ENCODE assay signal across 8 cellular contexts in genomic region chr11:48013269-48013901, GRCh38. TPM values are rescaled to one million over a fixed set of nuclear protein-coding genes. Genes with fewer than 3 reads are reported as not detected.
DNase-seq lines count a peak whose midpoint lies in the region; ATAC-seq and TF ChIP-seq lines count a peak whose summit lies in the region.

No MANE protein-coding gene starts in this region.

- peak overlapping the region; percentile 23 for H3K27ac Mint-ChIP-seq in endodermal cell

- H3K36me3 Mint-ChIP-seq in endodermal cell (ENCODE audit: low read depth) = no peaks in the 10 kb centered on the region

- TF ChIP-seq CTCF in endodermal cell (conservative IDR thresholded peaks at IDR 0.05) = no peak

- H3K27ac ChIP-seq in endodermal cell (ENCODE audit: low read depth, low read length) = no peak overlapping the region

- peaks cover 38% of the 10 kb centered on the region for H3K4me1 Mint-ChIP-seq in endodermal cell

- no peaks in the 10 kb centered on the region for H3K9me3 Mint-ChIP-seq in endodermal cell

- peak; percentile 52 for ATAC-seq in GM19025 (IDR thresholded peaks at IDR 0.05; ENCODE audit: low read depth, unreplicated experiment)
- peak; percentile 53 for ATAC-seq in HG03378 (IDR thresholded peaks at IDR 0.05; ENCODE audit: unreplicated experiment)

- 91 to 100% methylated on average over 3 to 8 of the region's 8 CpGs for WGBS in endodermal cell (ENCODE audit: insufficient coverage in 1 of 2, insufficient read length in 1 of 2), 2 experiments

- H3K9ac ChIP-seq in endodermal cell (ENCODE audit: extremely low read depth, low read length, poor library complexity, severe bottlenecking) = no peak overlapping the region

- peaks cover 19% of the 10 kb centered on the region for H3K4me1 ChIP-seq in endodermal cell (ENCODE audit: control insufficient read depth, insufficient read depth, low read length)

- H3K4me3 Mint-ChIP-seq in endodermal cell = no peak overlapping the region

- H3K27me3 Mint-ChIP-seq in endodermal cell (ENCODE audit: insufficient read depth) = no peaks in the 10 kb centered on the region

- no peaks in the 10 kb centered on the region for H3K36me3 ChIP-seq in endodermal cell (ENCODE audit: control insufficient read depth, insufficient read depth, low read length)

- no peak overlapping the region for H3K4me3 ChIP-seq in endodermal cell (ENCODE audit: low read length)

- no peaks in the 10 kb centered on the region for H3K9me3 ChIP-seq in endodermal cell (ENCODE audit: control insufficient read depth, low read length)

- H3K27me3 ChIP-seq in endodermal cell (ENCODE audit: control insufficient read depth, insufficient read depth, low read length, poor library complexity, severe bottlenecking) = no peaks in the 10 kb centered on the region

- DNase-seq in 8988T = peak; percentile 52
- peak; percentile 57 for DNase-seq in T-helper 22 cell (ENCODE audit: low read depth)
- no peak for DNase-seq in endodermal cell
- peak; percentile 77 for DNase-seq in stimulated activated CD8-positive, alpha-beta memory T cell treated with anti-CD3 and anti-CD28 coated beads, Interleukin-4, amount 100 ng/mL, for 48 hours
- no peak for DNase-seq in COLO668 (lab: John Stamatoyannopoulos, UW; ENCODE audit: unreplicated experiment)
- no peak for DNase-seq in T1000 (lab: John Stamatoyannopoulos, UW)

RNA-seq across cellular contexts. Expression of gene PTPRJ, which starts 33.0 kb away (rescaled TPM):
- total RNA-seq in endodermal cell = 10 to 100 TPM; 26.5 to 37.4 TPM
- polyA plus RNA-seq in endodermal cell (2013, experiment 1 of 2) = 11.9 TPM
- 12.4 TPM for polyA plus RNA-seq in endodermal cell (2013, experiment 2 of 2)

Comparison
In these comparisons a context has a peak if more than half of its experiments do, and no peak if none do; other contexts are left out.
1. DNase-seq: peak in 8988T (single experiment), T-helper 22 cell (single experiment) and stimulated activated CD8-positive, alpha-beta memory T cell treated with anti-CD3 and anti-CD28 coated beads, Interleukin-4, amount 100 ng/mL, for 48 hours (single experiment); none in endodermal cell (single experiment), COLO668 (single experiment) and T1000 (single experiment).